ENCODE assay signal across 12 cellular contexts in the genomic region with DNA sequence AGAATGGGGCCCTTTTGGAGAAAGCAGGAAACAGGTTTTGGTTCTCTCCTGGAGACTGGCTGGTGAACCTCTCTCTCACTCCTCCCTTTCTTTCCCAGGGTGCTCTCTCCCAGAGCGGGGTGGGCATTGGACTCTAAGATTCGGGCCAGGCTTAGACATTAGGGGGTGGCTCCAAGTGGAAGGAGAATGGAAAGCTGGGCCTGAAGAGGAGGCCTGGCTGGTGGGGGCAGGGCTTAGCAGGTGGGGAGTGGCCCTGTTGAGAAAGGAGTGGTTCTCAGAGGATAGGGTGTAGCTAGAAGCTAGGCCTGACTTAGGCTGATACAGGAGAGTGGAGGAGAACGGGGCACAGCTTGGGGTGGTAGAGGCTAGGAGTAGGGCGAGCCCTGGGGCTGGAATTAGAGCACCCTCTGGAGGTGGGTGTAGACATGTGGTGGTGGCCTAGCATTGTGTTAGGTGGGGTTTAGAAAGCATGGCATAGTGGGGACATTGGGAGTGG. TPM values are rescaled to one million over a fixed set of nuclear protein-coding genes. Genes with fewer than 3 reads are reported as not detected.
DNase-seq lines count a peak whose midpoint lies in the region; ATAC-seq, FAIRE-seq and TF ChIP-seq lines count a peak whose summit lies in the region.
"Had no signal": no experiment of that assay in that cellular context is flagged by ENCODE, and none has a peak within 500 bp of the region (broad histone marks: within the 10 kb centered on the region; RNA-seq: fewer than 3 reads in every experiment).

No MANE protein-coding gene starts in this region.

- H3K4me3 ChIP-seq in vagina: no peak overlapping the region
- H3K4me3 ChIP-seq: BLaER1, SK-N-MC had no signal

- no peak overlapping the region for H3K4me3 Mint-ChIP-seq in activated CD8-positive, alpha-beta T cell treated with anti-CD3 and anti-CD28 coated beads, Interleukin-2, amount 10 ng/mL, durations not matched to agents 7 days and 5 days

- H3K27me3 ChIP-seq in vagina: no peaks in the 10 kb centered on the region
- H3K27me3 ChIP-seq: BLaER1 had no signal

- no peaks in the 10 kb centered on the region for H3K9me3 ChIP-seq in vagina

- ATAC-seq in Right ventricle myocardium superior (ENCODE audit: poor library complexity) (peak; percentile 29), left colon (peak; percentile 70)
- ATAC-seq in activated CD8-positive, alpha-beta T cell treated with anti-CD3 and anti-CD28 coated beads, Interleukin-2, amount 10 ng/mL, durations not matched to agents 7 days and 5 days: peak; percentile 47

- TF ChIP-seq POLR2A in vagina (IDR thresholded peaks at IDR 0.05): no peak

- H3K27ac ChIP-seq in vagina: peak overlapping the region; percentile 60
- H3K27ac ChIP-seq: BLaER1, SK-N-MC had no signal

- no peaks in the 10 kb centered on the region for H3K9me3 Mint-ChIP-seq in activated CD8-positive, alpha-beta T cell treated with anti-CD3 and anti-CD28 coated beads, Interleukin-2, amount 10 ng/mL, durations not matched to agents 7 days and 5 days (ENCODE audit: insufficient read depth)

- peaks cover 12% of the 10 kb centered on the region for H3K4me1 ChIP-seq in vagina

- peak overlapping the region; percentile 43 for H3K27ac Mint-ChIP-seq in activated CD8-positive, alpha-beta T cell treated with anti-CD3 and anti-CD28 coated beads, Interleukin-2, amount 10 ng/mL, durations not matched to agents 7 days and 5 days

- no peaks in the 10 kb centered on the region for H3K27me3 Mint-ChIP-seq in activated CD8-positive, alpha-beta T cell treated with anti-CD3 and anti-CD28 coated beads, Interleukin-2, amount 10 ng/mL, durations not matched to agents 7 days and 5 days (ENCODE audit: low read depth)

- peaks cover 62% of the 10 kb centered on the region for H3K36me3 Mint-ChIP-seq in activated CD8-positive, alpha-beta T cell treated with anti-CD3 and anti-CD28 coated beads, Interleukin-2, amount 10 ng/mL, durations not matched to agents 7 days and 5 days (ENCODE audit: low read depth)

- POLR2A ChIA-PET in activated CD8-positive, alpha-beta T cell treated with anti-CD3 and anti-CD28 coated beads, Interleukin-2, amount 10 ng/mL, durations not matched to agents 7 days and 5 days (lab: Charles Lee): no interaction called here

- peaks cover 38% of the 10 kb centered on the region for H3K4me1 Mint-ChIP-seq in activated CD8-positive, alpha-beta T cell treated with anti-CD3 and anti-CD28 coated beads, Interleukin-2, amount 10 ng/mL, durations not matched to agents 7 days and 5 days (ENCODE audit: low read depth)

- no peaks in the 10 kb centered on the region for H3K36me3 ChIP-seq in vagina

- intact Hi-C loops in Right ventricle myocardium superior (cut with DNase I) (no loop called here), cardiac septum (cut with DNase I) (no loop called here), left colon (cut with DNase I, micrococcal nuclease) (no loop called here), vagina (cut with DNase I) (loop anchor here (10.0 kb wide), 1 partner anchor 103 kb away; a partner anchor contains a TSS)

- CTCF ChIA-PET in activated CD8-positive, alpha-beta T cell treated with anti-CD3 and anti-CD28 coated beads, Interleukin-2, amount 10 ng/mL, durations not matched to agents 7 days and 5 days (lab: Charles Lee): interaction anchor here (1.0 kb wide), 2 partner anchors 11 to 21 kb away, joined by 3 read pairs; no protein-coding TSS in a partner anchor

- TF ChIP-seq CTCF in vagina (IDR thresholded peaks at IDR 0.05) (no peak), D721Med (IDR thresholded peaks at IDR 0.05; ENCODE audit: insufficient read depth, missing control alignments) (no peak)

- DNase-seq in Right ventricle myocardium superior (no peak), cardiac septum (ENCODE audit: low spot score) (no peak), left colon (peak in 1 of 2 donors; percentile 52), vagina (ENCODE audit: extremely low spot score in 2 of 2) (no peak), D721Med (ENCODE audit: insufficient read length, low spot score) (no peak), SKM-1 treated with dmso at 0.1 percent for 144 hours (lab: John Stamatoyannopoulos, UW; ENCODE audit: unreplicated experiment) (no peak), NCI-H526 (lab: John Stamatoyannopoulos, UW) (no peak)
- peak; percentile 33 for DNase-seq in activated CD8-positive, alpha-beta T cell treated with anti-CD3 and anti-CD28 coated beads, Interleukin-2, amount 10 ng/mL, durations not matched to agents 7 days and 5 days
- DNase-seq: mesendoderm had no signal

- no peak for FAIRE-seq in D721Med (lab: Jason Lieb, UNC)
- FAIRE-seq: GM19239 had no signal

RNA-seq across cellular contexts. Expression of a gene that starts 5.7 kb away (rescaled TPM):
- total RNA-seq in Right ventricle myocardium superior (50.1 TPM), cardiac septum (84.9 TPM), left colon (100 to 1,000 TPM; 140 to 142 TPM), vagina (81.3 TPM)
- 100 to 1,000 TPM; 203 to 214 TPM for total RNA-seq in activated CD8-positive, alpha-beta T cell treated with anti-CD3 and anti-CD28 coated beads, Interleukin-2, amount 10 ng/mL, durations not matched to agents 7 days and 5 days

RNA-seq across cellular contexts. Expression of a gene that starts 8.8 kb away (rescaled TPM):
- total RNA-seq in Right ventricle myocardium superior: 12.7 TPM
- 10.3 TPM for total RNA-seq in cardiac septum
- total RNA-seq in activated CD8-positive, alpha-beta T cell treated with anti-CD3 and anti-CD28 coated beads, Interleukin-2, amount 10 ng/mL, durations not matched to agents 7 days and 5 days: 10 to 100 TPM; 13.9 TPM
- total RNA-seq in left colon: 10 to 100 TPM; 11.5 to 15.1 TPM
- total RNA-seq in vagina: 26.5 TPM

RNA-seq across cellular contexts. Expression of a gene that starts 14.8 kb away (rescaled TPM):
- total RNA-seq in Right ventricle myocardium superior (5.3 TPM), cardiac septum (3.4 TPM), left colon (10 to 100 TPM; 13.9 to 15.7 TPM), vagina (2.2 TPM)
- total RNA-seq in activated CD8-positive, alpha-beta T cell treated with anti-CD3 and anti-CD28 coated beads, Interleukin-2, amount 10 ng/mL, durations not matched to agents 7 days and 5 days: 1 to 10 TPM in 1 of 2 experiments, under 1 TPM in 1; 0.97 to 1.5 TPM

RNA-seq across cellular contexts. Expression of a gene that starts 22.6 kb away (rescaled TPM):
- total RNA-seq in Right ventricle myocardium superior: 1.6 TPM
- total RNA-seq in cardiac septum: 1.2 TPM
- 1 to 10 TPM; 1.1 to 2.6 TPM for total RNA-seq in activated CD8-positive, alpha-beta T cell treated with anti-CD3 and anti-CD28 coated beads, Interleukin-2, amount 10 ng/mL, durations not matched to agents 7 days and 5 days
- 1 to 10 TPM; 4.6 to 6.9 TPM for total RNA-seq in left colon
- 11.0 TPM for total RNA-seq in vagina

RNA-seq across cellular contexts. Expression of a gene that starts 53.9 kb away (rescaled TPM):
- total RNA-seq in Right ventricle myocardium superior: 17.8 TPM
- total RNA-seq in cardiac septum: 18.7 TPM
- total RNA-seq in activated CD8-positive, alpha-beta T cell treated with anti-CD3 and anti-CD28 coated beads, Interleukin-2, amount 10 ng/mL, durations not matched to agents 7 days and 5 days: 10 to 100 TPM; 26.1 to 26.2 TPM
- 10 to 100 TPM; 21.7 to 23.8 TPM for total RNA-seq in left colon
- 17.7 TPM for total RNA-seq in vagina
